Comparison of ENCODE assay signal across 35 cellular contexts in genomic region chr15:51284871-51285270, GRCh38. TPM values are rescaled to one million over a fixed set of nuclear protein-coding genes. Genes with fewer than 3 reads are reported as not detected.
"Had no signal": no experiment of that assay in that cellular context is flagged by ENCODE, and none has a peak within 500 bp of the region (broad histone marks: within the 10 kb centered on the region; RNA-seq: fewer than 3 reads in every experiment).

No MANE protein-coding gene starts in this region.

- FAIRE-seq: colon had no signal

- H3K4me1 Mint-ChIP-seq: activated CD4-positive, alpha-beta T cell treated with anti-CD3 and anti-CD28 coated beads for 36 hours; activated naive CD4-positive, alpha-beta T cell treated with anti-CD3 and anti-CD28 coated beads, Interleukin-2, amount 50 U/mL, for 24 hours; activated naive CD8-positive, alpha-beta T cell treated with anti-CD3 and anti-CD28 coated beads for 36 hours; activated naive CD8-positive, alpha-beta T cell treated with anti-CD3 and anti-CD28 coated beads, Interleukin-2, amount 50 U/mL, for 24 hours had no signal

- H3K27me3 ChIP-seq: adrenal gland, body of pancreas, esophagus muscularis mucosa, foreskin keratinocyte, gastrocnemius medialis, heart left ventricle had no signal

- DNase-seq: activated CD4-positive, alpha-beta memory T cell treated with anti-CD3 and anti-CD28 coated beads for 36 hours; activated CD4-positive, alpha-beta T cell treated with anti-CD3 and anti-CD28 coated beads for 36 hours; activated CD4-positive, alpha-beta T cell treated with anti-CD3 and anti-CD28 coated beads, Interleukin-2, amount 10 ng/mL, durations not matched to agents 24 days and 14 days; activated CD4-positive, CD25-positive, alpha-beta regulatory T cell; activated CD4-positive, CD25-positive, alpha-beta regulatory T cell treated with anti-CD3 and anti-CD28 coated beads, Interleukin-2, amount 50 U/mL, for 72 hours; activated CD8-positive, alpha-beta memory T cell treated with anti-CD3 and anti-CD28 coated beads, Interleukin-2, amount 10 ng/mL, durations not matched to agents 7 days and 5 days; activated CD8-positive, alpha-beta memory T cell treated with anti-CD3 and anti-CD28 coated beads, Interleukin-2, amount 50 U/mL, for 4 hours; activated CD8-positive, alpha-beta T cell treated with anti-CD3 and anti-CD28 coated beads, Interleukin-2, amount 10 ng/mL, durations not matched to agents 7 days and 5 days; activated effector memory CD4-positive, alpha-beta T cell treated with anti-CD3 and anti-CD28 coated beads, Interleukin-2, amount 50 U/mL, for 16 hours; activated naive CD4-positive, alpha-beta T cell treated with anti-CD3 and anti-CD28 coated beads for 36 hours; activated naive CD8-positive, alpha-beta T cell treated with anti-CD3 and anti-CD28 coated beads for 36 hours; activated naive CD8-positive, alpha-beta T cell treated with anti-CD3 and anti-CD28 coated beads, Interleukin-2, amount 50 U/mL, for 24 hours; activated T-cell treated with anti-CD3 and anti-CD28 coated beads, Interleukin-2, amount 50 U/mL, for 1 hour; activated T-cell treated with anti-CD3 and anti-CD28 coated beads, Interleukin-2, amount 50 U/mL, for 48 hours; adrenal gland; amygdala; aorta; body of pancreas; caudate nucleus; cortex of kidney; dermis blood vessel endothelial cell; effector CD4-positive, alpha-beta T cell; effector memory CD8-positive, alpha-beta T cell; erythroblast; foreskin keratinocyte; gastrocnemius medialis; glutamatergic neuron; heart left ventricle had no signal

- H3K4me3 Mint-ChIP-seq: activated CD4-positive, alpha-beta memory T cell treated with anti-CD3 and anti-CD28 coated beads for 36 hours; activated CD4-positive, alpha-beta T cell treated with anti-CD3 and anti-CD28 coated beads for 36 hours; activated CD4-positive, alpha-beta T cell treated with anti-CD3 and anti-CD28 coated beads, Interleukin-2, amount 10 ng/mL, durations not matched to agents 24 days and 14 days; activated CD8-positive, alpha-beta memory T cell treated with anti-CD3 and anti-CD28 coated beads, Interleukin-2, amount 10 ng/mL, durations not matched to agents 7 days and 5 days; activated CD8-positive, alpha-beta T cell treated with anti-CD3 and anti-CD28 coated beads, Interleukin-2, amount 10 ng/mL, durations not matched to agents 7 days and 5 days; activated naive CD4-positive, alpha-beta T cell treated with anti-CD3 and anti-CD28 coated beads for 36 hours; activated naive CD4-positive, alpha-beta T cell treated with anti-CD3 and anti-CD28 coated beads, Interleukin-2, amount 50 U/mL, for 24 hours; activated naive CD8-positive, alpha-beta T cell treated with anti-CD3 and anti-CD28 coated beads for 36 hours; activated naive CD8-positive, alpha-beta T cell treated with anti-CD3 and anti-CD28 coated beads, Interleukin-2, amount 50 U/mL, for 24 hours; activated T-helper 1 cell treated with anti-CD3 and anti-CD28 coated beads, Interleukin-12 subunit alpha, Interleukin-12 subunit beta, Interleukin-2, Interleukin-4 antibody, amounts not matched to agents 30 ng/mL and 10 ng/mL and 1 ng/mL, durations not matched to agents 14 hours and 24 hours and 36 hours; effector memory CD8-positive, alpha-beta T cell had no signal

- H3K4me3 ChIP-seq: adrenal gland, body of pancreas, esophagus muscularis mucosa, gastrocnemius medialis, heart left ventricle had no signal

- H3K4me1 ChIP-seq: body of pancreas, foreskin keratinocyte, gastrocnemius medialis had no signal

- H3K27ac Mint-ChIP-seq: activated CD4-positive, alpha-beta memory T cell treated with anti-CD3 and anti-CD28 coated beads for 36 hours; activated CD4-positive, alpha-beta T cell treated with anti-CD3 and anti-CD28 coated beads for 36 hours; activated CD4-positive, alpha-beta T cell treated with anti-CD3 and anti-CD28 coated beads, Interleukin-2, amount 10 ng/mL, durations not matched to agents 24 days and 14 days; activated CD8-positive, alpha-beta memory T cell treated with anti-CD3 and anti-CD28 coated beads, Interleukin-2, amount 10 ng/mL, durations not matched to agents 7 days and 5 days; activated CD8-positive, alpha-beta T cell treated with anti-CD3 and anti-CD28 coated beads, Interleukin-2, amount 10 ng/mL, durations not matched to agents 7 days and 5 days; activated naive CD4-positive, alpha-beta T cell treated with anti-CD3 and anti-CD28 coated beads for 36 hours; activated naive CD4-positive, alpha-beta T cell treated with anti-CD3 and anti-CD28 coated beads, Interleukin-2, amount 50 U/mL, for 24 hours; activated naive CD8-positive, alpha-beta T cell treated with anti-CD3 and anti-CD28 coated beads for 36 hours; activated naive CD8-positive, alpha-beta T cell treated with anti-CD3 and anti-CD28 coated beads, Interleukin-2, amount 50 U/mL, for 24 hours; activated T-helper 1 cell treated with anti-CD3 and anti-CD28 coated beads, Interleukin-12 subunit alpha, Interleukin-12 subunit beta, Interleukin-2, Interleukin-4 antibody, amounts not matched to agents 30 ng/mL and 10 ng/mL and 1 ng/mL, durations not matched to agents 14 hours and 24 hours and 36 hours; activated T-helper 2 cell treated with anti-CD3 and anti-CD28 coated beads, Interferon-gamma antibody, Interleukin-2, Interleukin-4, amounts not matched to agents 10 μg/mL and 5 μg/mL and 100 μg/mL, durations not matched to agents 14 hours and 24 hours and 36 hours; effector memory CD8-positive, alpha-beta T cell had no signal

- H3K36me3 Mint-ChIP-seq: activated CD4-positive, alpha-beta memory T cell treated with anti-CD3 and anti-CD28 coated beads for 36 hours; activated CD8-positive, alpha-beta memory T cell treated with anti-CD3 and anti-CD28 coated beads, Interleukin-2, amount 10 ng/mL, durations not matched to agents 7 days and 5 days; activated naive CD4-positive, alpha-beta T cell treated with anti-CD3 and anti-CD28 coated beads, Interleukin-2, amount 50 U/mL, for 24 hours; activated naive CD8-positive, alpha-beta T cell treated with anti-CD3 and anti-CD28 coated beads for 36 hours had no signal

- H3K36me3 ChIP-seq: adrenal gland, esophagus muscularis mucosa, gastrocnemius medialis, heart left ventricle had no signal

- H3K9me3 Mint-ChIP-seq: activated CD4-positive, alpha-beta memory T cell treated with anti-CD3 and anti-CD28 coated beads for 36 hours; activated CD4-positive, alpha-beta T cell treated with anti-CD3 and anti-CD28 coated beads, Interleukin-2, amount 10 ng/mL, durations not matched to agents 24 days and 14 days; activated naive CD4-positive, alpha-beta T cell treated with anti-CD3 and anti-CD28 coated beads for 36 hours; activated naive CD4-positive, alpha-beta T cell treated with anti-CD3 and anti-CD28 coated beads, Interleukin-2, amount 50 U/mL, for 24 hours; activated naive CD8-positive, alpha-beta T cell treated with anti-CD3 and anti-CD28 coated beads for 36 hours; activated naive CD8-positive, alpha-beta T cell treated with anti-CD3 and anti-CD28 coated beads, Interleukin-2, amount 50 U/mL, for 24 hours; activated T-helper 1 cell treated with anti-CD3 and anti-CD28 coated beads, Interleukin-12 subunit alpha, Interleukin-12 subunit beta, Interleukin-2, Interleukin-4 antibody, amounts not matched to agents 30 ng/mL and 10 ng/mL and 1 ng/mL, durations not matched to agents 14 hours and 24 hours and 36 hours; activated T-helper 2 cell treated with anti-CD3 and anti-CD28 coated beads, Interferon-gamma antibody, Interleukin-2, Interleukin-4, amounts not matched to agents 10 μg/mL and 5 μg/mL and 100 μg/mL, durations not matched to agents 14 hours and 24 hours and 36 hours had no signal

- H3K27ac ChIP-seq: adrenal gland, body of pancreas, esophagus muscularis mucosa, foreskin keratinocyte, gastrocnemius medialis, heart left ventricle had no signal

- H3K9me3 ChIP-seq: adrenal gland, body of pancreas, esophagus muscularis mucosa, gastrocnemius medialis, heart left ventricle had no signal

- ATAC-seq: activated CD4-positive, alpha-beta T cell treated with anti-CD3 and anti-CD28 coated beads for 36 hours; activated CD8-positive, alpha-beta memory T cell treated with anti-CD3 and anti-CD28 coated beads, Interleukin-2, amount 10 ng/mL, durations not matched to agents 7 days and 5 days; activated CD8-positive, alpha-beta T cell treated with anti-CD3 and anti-CD28 coated beads, Interleukin-2, amount 10 ng/mL, durations not matched to agents 7 days and 5 days; activated naive CD8-positive, alpha-beta T cell treated with anti-CD3 and anti-CD28 coated beads, Interleukin-2, amount 50 U/mL, for 24 hours; body of pancreas; effector memory CD8-positive, alpha-beta T cell; foreskin keratinocyte; gastrocnemius medialis; heart left ventricle had no signal

RNA-seq across cellular contexts. Expression of gene CYP19A1, which starts 53.5 kb away (rescaled TPM):
- total RNA-seq: activated CD4-positive, alpha-beta memory T cell treated with anti-CD3 and anti-CD28 coated beads for 36 hours; activated CD4-positive, alpha-beta T cell treated with anti-CD3 and anti-CD28 coated beads for 36 hours; activated CD8-positive, alpha-beta memory T cell treated with anti-CD3 and anti-CD28 coated beads for 36 hours; activated CD8-positive, alpha-beta T cell treated with anti-CD3 and anti-CD28 coated beads, Interleukin-2, amount 10 ng/mL, durations not matched to agents 7 days and 5 days; activated naive CD4-positive, alpha-beta T cell treated with anti-CD3 and anti-CD28 coated beads for 36 hours; activated naive CD8-positive, alpha-beta T cell treated with anti-CD3 and anti-CD28 coated beads for 36 hours; chondrocyte; dermis blood vessel endothelial cell; foreskin keratinocyte had no signal
- polyA plus RNA-seq: foreskin keratinocyte had no signal

RNA-seq across cellular contexts. Expression of gene GLDN, which starts 56.6 kb away (rescaled TPM):
- total RNA-seq: activated CD4-positive, alpha-beta memory T cell treated with anti-CD3 and anti-CD28 coated beads for 36 hours; activated CD4-positive, alpha-beta T cell treated with anti-CD3 and anti-CD28 coated beads for 36 hours; activated CD4-positive, alpha-beta T cell treated with anti-CD3 and anti-CD28 coated beads, Interleukin-2, amount 10 ng/mL, durations not matched to agents 24 days and 14 days; activated CD8-positive, alpha-beta memory T cell treated with anti-CD3 and anti-CD28 coated beads for 36 hours; activated CD8-positive, alpha-beta memory T cell treated with anti-CD3 and anti-CD28 coated beads, Interleukin-2, amount 10 ng/mL, durations not matched to agents 7 days and 5 days; activated CD8-positive, alpha-beta T cell treated with anti-CD3 and anti-CD28 coated beads, Interleukin-2, amount 10 ng/mL, durations not matched to agents 7 days and 5 days; activated naive CD4-positive, alpha-beta T cell treated with anti-CD3 and anti-CD28 coated beads for 36 hours; activated naive CD8-positive, alpha-beta T cell treated with anti-CD3 and anti-CD28 coated beads for 36 hours; activated T-helper 1 cell treated with anti-CD3 and anti-CD28 coated beads, Interleukin-12 subunit alpha, Interleukin-12 subunit beta, Interleukin-2, Interleukin-4 antibody, amounts not matched to agents 30 ng/mL and 10 ng/mL and 1 ng/mL, durations not matched to agents 14 hours and 24 hours and 36 hours; dermis blood vessel endothelial cell; foreskin keratinocyte had no signal
- polyA plus RNA-seq: foreskin keratinocyte had no signal
